Comparison of ENCODE assay signal across 8 cellular contexts in the genomic region with DNA sequence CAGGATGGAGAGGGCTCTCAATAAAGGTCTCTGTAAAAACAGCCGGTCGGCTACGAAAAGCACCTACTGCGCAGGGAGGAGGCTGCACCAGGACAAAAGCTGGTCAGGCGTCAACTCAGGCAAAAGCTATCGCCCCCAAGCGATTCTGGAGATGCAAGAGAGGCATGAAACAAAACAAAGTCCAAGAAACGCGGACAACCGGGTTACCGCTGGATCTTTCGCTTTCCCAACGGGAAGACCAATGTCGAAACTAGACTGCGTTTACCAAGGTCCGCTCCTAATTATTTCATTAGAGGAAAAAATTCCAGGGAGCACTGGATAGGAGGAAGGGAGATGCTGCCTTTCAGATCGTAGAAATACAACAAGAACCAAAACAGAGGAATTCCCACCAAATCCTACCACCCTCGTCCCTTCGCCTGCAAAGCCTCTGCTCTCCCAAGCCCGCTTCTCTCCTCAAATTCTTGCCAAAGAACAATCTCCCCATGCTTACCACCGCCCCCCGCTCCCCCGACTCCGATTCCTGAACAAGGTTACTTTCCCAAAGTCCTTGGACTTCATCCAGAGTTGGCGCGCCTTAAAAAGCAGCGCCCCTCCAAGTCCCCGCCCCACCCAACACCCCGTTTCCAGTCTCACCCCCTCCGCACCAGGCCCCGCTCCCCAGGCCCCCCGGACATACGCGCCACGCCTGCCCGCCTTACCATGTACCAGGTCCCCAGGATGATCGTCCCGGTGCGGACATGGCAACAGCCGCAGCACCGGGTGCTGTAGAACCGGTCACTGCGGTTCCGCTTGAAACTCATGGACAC. TPM values are rescaled to one million over a fixed set of nuclear protein-coding genes. Genes with fewer than 3 reads are reported as not detected.
A peak's percentile ranks its signal among the peaks of the same experiment; 100 is the strongest.
DNase-seq lines count a peak whose midpoint lies in the region; ATAC-seq and TF ChIP-seq lines count a peak whose summit lies in the region.

No MANE protein-coding gene starts in this region.

- H3K36me3 ChIP-seq in esophagus squamous epithelium (peaks cover 0 to 9% (median 0%) of the 10 kb centered on the region in 3 donors), mucosa of descending colon (ENCODE audit: low read depth) (no peaks in the 10 kb centered on the region), transverse colon (no peaks in the 10 kb centered on the region)

- DNase-seq in A172 (ENCODE audit: low spot score) (peak; percentile 63), GM10266 (ENCODE audit: extremely low spot score) (peak; percentile 40), NCI-H1105 (lab: John Stamatoyannopoulos, UW) (peak; percentile 8), esophagus squamous epithelium (lab: John Stamatoyannopoulos, UW) (no peak), mucosa of descending colon (peak in 2 of 3 donors; percentile 68 to 69), transverse colon (peak; percentile 63)
- peak; percentile 14 to 26 for DNase-seq in activated CD4-positive, alpha-beta T cell treated with anti-CD3 and anti-CD28 coated beads for 4 hours

- peak; percentile 19 for ATAC-seq in HG02588 (IDR thresholded peaks at IDR 0.05; ENCODE audit: unreplicated experiment)
- ATAC-seq in mucosa of descending colon, result peak; percentile 32

- intact Hi-C loops in esophagus squamous epithelium (cut with DNase I), result no loop called here
- intact Hi-C loops in mucosa of descending colon (cut with DNase I, micrococcal nuclease), result no loop called here
- intact Hi-C loops in transverse colon (cut with DNase I; ENCODE audit: low total_unique reads), result no loop called here

- H3K27ac ChIP-seq in esophagus squamous epithelium, result peak overlapping the region; percentile 97 to 99 (median 98)
- peak overlapping the region; percentile 96 to 99 (median 98) for H3K27ac ChIP-seq in transverse colon

- 0 to 1% methylated on average over 28 to 32 of the region's 44 CpGs for WGBS in esophagus squamous epithelium, 2 donors
- WGBS in transverse colon (ENCODE audit: low coverage in 1 of 2), 2 donors, result 0% methylated on average over 40 of the region's 44 CpGs; no CpG with 5 or more reads in 1 of the 2 donors

- H3K27me3 ChIP-seq in esophagus squamous epithelium, result no peaks in the 10 kb centered on the region
- peaks cover 4% of the 10 kb centered on the region for H3K27me3 ChIP-seq in transverse colon

- H3K4me1 ChIP-seq in esophagus squamous epithelium (peaks cover 18 to 61% (median 22%) of the 10 kb centered on the region in 3 donors), mucosa of descending colon (ENCODE audit: low read depth) (peaks cover 18% of the 10 kb centered on the region), transverse colon (peaks cover 5 to 40% (median 30%) of the 10 kb centered on the region in 4 donors)

- no peak for TF ChIP-seq EP300 in transverse colon (IDR thresholded peaks at IDR 0.05; ENCODE audit: low read depth)

- H3K9me3 ChIP-seq in esophagus squamous epithelium (no peaks in the 10 kb centered on the region), mucosa of descending colon (no peaks in the 10 kb centered on the region), transverse colon (no peaks in the 10 kb centered on the region)

- in situ Hi-C loops in transverse colon (cut with MboI; ENCODE audit: low pct_ligation_motif_present in 1 of 4, low pct_unique_long_range_greater_than_20kb in 1 of 4, low sequenced_read_pairs in 3 of 4), result no loop called here

- TF ChIP-seq POLR2A in esophagus squamous epithelium (IDR thresholded peaks at IDR 0.05), result no peak
- no peak for TF ChIP-seq POLR2A in transverse colon (IDR thresholded peaks at IDR 0.05)

- H3K4me3 ChIP-seq in esophagus squamous epithelium (peak overlapping the region; percentile 72 to 96 (median 83)), mucosa of descending colon (peak overlapping the region; percentile 44), transverse colon (peak overlapping the region; percentile 58 to 91 (median 74))

- TF ChIP-seq CTCF in GM10266 (IDR thresholded peaks at IDR 0.05; ENCODE audit: control insufficient read depth, insufficient read depth, low read depth, missing control alignments) (peak; percentile 37), esophagus squamous epithelium (IDR thresholded peaks at IDR 0.05) (no peak), mucosa of descending colon (IDR thresholded peaks at IDR 0.05) (no peak), transverse colon (IDR thresholded peaks at IDR 0.05) (no peak)

RNA-seq across cellular contexts. Expression of gene LAPTM4A, which starts 0.5 kb away (rescaled TPM):
- 488 and 537 TPM in 2 replicates for total RNA-seq in A172 (2014; rRNA removed; shearing (Covaris generic))
- total RNA-seq in esophagus squamous epithelium (100 to 1,000 TPM in 2 of 4 donors, 10 to 100 TPM in 2; 71.0 to 144 (median 98.2) TPM), mucosa of descending colon (100 to 1,000 TPM; 160 to 210 (median 181) TPM), transverse colon (100 to 1,000 TPM in 2 of 4 donors, 10 to 100 TPM in 2; 19.3 to 122 (median 75.3) TPM)

RNA-seq across cellular contexts. Expression of gene MATN3, which starts 38.4 kb away (rescaled TPM):
- total RNA-seq in A172 (2014; rRNA removed; shearing (Covaris generic)), result 13.4 and 16.1 TPM in 2 replicates
- 1 to 10 TPM in 1 of 4 donors, under 1 TPM in 2, not detected in 1; 0.45 to 1.3 (median 0.92) TPM for total RNA-seq in esophagus squamous epithelium
- total RNA-seq in mucosa of descending colon, result under 1 TPM in 2 of 3 donors, not detected in 1; 0.70 to 0.89 TPM
- total RNA-seq in transverse colon, result under 1 TPM in 2 of 4 donors, not detected in 2; 0.16 to 0.27 TPM
